Comparison of ENCODE assay signal across 1 cellular context in genomic region chr5:126422994-126423788, GRCh38.
TF ChIP-seq lines count a peak whose summit lies in the region.

A gene with protein sequence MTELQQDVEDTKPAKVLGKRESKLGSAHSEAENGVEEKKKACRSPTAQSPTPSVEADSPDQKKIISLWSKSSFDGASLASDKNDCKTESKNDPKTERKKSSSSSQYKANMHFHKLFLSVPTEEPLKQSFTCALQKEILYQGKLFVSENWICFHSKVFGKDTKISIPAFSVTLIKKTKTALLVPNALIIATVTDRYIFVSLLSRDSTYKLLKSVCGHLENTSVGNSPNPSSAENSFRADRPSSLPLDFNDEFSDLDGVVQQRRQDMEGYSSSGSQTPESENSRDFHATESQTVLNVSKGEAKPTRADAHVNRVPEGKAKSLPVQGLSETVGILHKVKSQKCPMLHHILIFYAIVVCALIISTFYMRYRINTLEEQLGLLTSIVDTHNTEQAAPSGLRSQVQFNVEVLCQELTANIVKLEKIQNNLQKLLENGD (plus strand): TSS chr5:126423409. CDS start chr5:126423607, 198 bp downstream.

TF ChIP-seq in GM23338, 12 proteins besides CTCF, POLR2A, EP300 and RAD21 (continued from another document):
- TF ChIP-seq CREB1 (CRISPR knock-in tag; IDR thresholded peaks at IDR 0.05; ENCODE audit: low read depth) (no peak), ZNF462 (CRISPR knock-in tag; IDR thresholded peaks at IDR 0.05) (no peak)
TF ChIP-seq in GM23338: peak in this region for 2.
